38 cellular contexts compared by ENCODE assay signal in the genomic region with DNA sequence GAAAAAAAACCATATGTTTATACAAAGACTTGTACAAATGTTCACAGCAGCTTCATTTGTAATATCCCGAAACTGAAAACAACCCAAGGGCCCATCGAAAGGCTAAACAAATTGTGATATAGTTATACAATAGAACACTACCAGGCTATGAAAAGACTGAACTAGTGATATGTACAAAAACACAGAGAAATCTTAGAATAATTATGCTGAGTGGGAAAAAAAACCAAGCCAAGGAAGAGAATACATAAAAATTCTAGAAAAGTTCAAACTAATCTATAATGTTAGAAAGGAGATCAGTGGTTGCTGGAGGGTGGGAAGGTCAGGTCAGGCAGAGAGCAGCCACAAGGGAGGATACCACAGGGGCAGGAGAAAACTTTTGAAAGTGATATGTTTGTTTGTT. TPM values are rescaled to one million over a fixed set of nuclear protein-coding genes. Genes with fewer than 3 reads are reported as not detected.
DNase-seq lines count a peak whose midpoint lies in the region; ATAC-seq, FAIRE-seq and TF ChIP-seq lines count a peak whose summit lies in the region.
"Had no signal": no experiment of that assay in that cellular context is flagged by ENCODE, and none has a peak within 500 bp of the region (broad histone marks: within the 10 kb centered on the region; RNA-seq: fewer than 3 reads in every experiment).

No MANE protein-coding gene starts in this region.

- no peak for TF ChIP-seq EP300 in K562 (IDR thresholded peaks at IDR 0.05; ENCODE audit: low read length)
- no peak for TF ChIP-seq EP300 in transverse colon (IDR thresholded peaks at IDR 0.05; ENCODE audit: low read depth)

- H3K9me1 ChIP-seq in K562 (ENCODE audit: control insufficient read depth, insufficient read depth, low read length) = no peaks in the 10 kb centered on the region

- no peaks in the 10 kb centered on the region for H3K4me1 Mint-ChIP-seq in activated CD4-positive, alpha-beta T cell treated with anti-CD3 and anti-CD28 coated beads, Interleukin-2, amount 10 ng/mL, durations not matched to agents 24 days and 14 days
- no peaks in the 10 kb centered on the region for H3K4me1 Mint-ChIP-seq in progenitor cell of endocrine pancreas (ENCODE audit: low read depth)
- H3K4me1 Mint-ChIP-seq: B cell; CD14-positive monocyte; CD4-positive, alpha-beta memory T cell; CD4-positive, CD25-positive, alpha-beta regulatory T cell; CD8-positive, alpha-beta memory T cell had no signal

- FAIRE-seq in K562 (lab: Jason Lieb, UNC) = no peak
- FAIRE-seq: A204.1, A549, D721Med had no signal

- H3K4me3 Mint-ChIP-seq in activated CD4-positive, alpha-beta T cell treated with anti-CD3 and anti-CD28 coated beads, Interleukin-2, amount 10 ng/mL, durations not matched to agents 24 days and 14 days = no peak overlapping the region
- no peak overlapping the region for H3K4me3 Mint-ChIP-seq in progenitor cell of endocrine pancreas (ENCODE audit: low read depth)
- H3K4me3 Mint-ChIP-seq: B cell; CD14-positive monocyte; CD4-positive, alpha-beta memory T cell; CD4-positive, alpha-beta T cell; CD8-positive, alpha-beta memory T cell; CD8-positive, alpha-beta T cell had no signal

- H3K4me3 ChIP-seq in K562 (no peak overlapping the region), transverse colon (no peak overlapping the region), aorta (ENCODE audit: low read length in 2 of 2) (no peak overlapping the region)
- H3K4me3 ChIP-seq: A549; BLaER1; BLaER1 treated with 17β-estradiol and CSF1 and Interleukin-3, amounts not matched to agents 10 nM and 100 nM had no signal

- 6% methylated on average over 2 of the region's 2 CpGs for WGBS in K562 (ENCODE audit: insufficient coverage, low coverage, missing lambda C conversion rate)
- WGBS in transverse colon (ENCODE audit: low coverage in 1 of 2), 2 donors = 74 to 91% methylated on average over 2 of the region's 2 CpGs
- WGBS in aorta, 2 donors = 88 to 89% methylated on average over 2 of the region's 2 CpGs

- H3K36me3 Mint-ChIP-seq in activated CD4-positive, alpha-beta T cell treated with anti-CD3 and anti-CD28 coated beads, Interleukin-2, amount 10 ng/mL, durations not matched to agents 24 days and 14 days (ENCODE audit: low read depth) = no peaks in the 10 kb centered on the region
- H3K36me3 Mint-ChIP-seq in progenitor cell of endocrine pancreas (ENCODE audit: insufficient read depth) = no peaks in the 10 kb centered on the region
- H3K36me3 Mint-ChIP-seq: CD14-positive monocyte; CD4-positive, alpha-beta memory T cell; CD4-positive, CD25-positive, alpha-beta regulatory T cell; CD8-positive, alpha-beta memory T cell; CD8-positive, alpha-beta T cell had no signal

- TF ChIP-seq RAD21 in K562 (CRISPR knock-in tag; conservative IDR thresholded peaks at IDR 0.05 in 1 of 2, IDR thresholded peaks at IDR 0.05 in 1 of 2) = no peak

- H3K27ac ChIP-seq in K562 (ENCODE audit: extremely low read depth, low read depth, low read length) (no peak overlapping the region), transverse colon (no peak overlapping the region), aorta (ENCODE audit: low read depth in 1 of 2, low read length in 2 of 2) (no peak overlapping the region)
- H3K27ac ChIP-seq: 22Rv1; A549; BLaER1; BLaER1 treated with 17β-estradiol and CSF1 and Interleukin-3, amounts not matched to agents 10 nM and 100 nM; C4-2B had no signal

- H3K9ac ChIP-seq in K562 (ENCODE audit: insufficient read depth in 1 of 2, low read depth in 2 of 2, low read length in 2 of 2) = no peak overlapping the region
- H3K9ac ChIP-seq: BLaER1; BLaER1 treated with 17β-estradiol and CSF1 and Interleukin-3, amounts not matched to agents 10 nM and 100 nM had no signal

- H3K27me3 ChIP-seq in K562 (ENCODE audit: control insufficient read depth in 2 of 2, insufficient read depth in 2 of 2, low read length in 2 of 2) (no peaks in the 10 kb centered on the region; a peak in 2 of 5 replicates), transverse colon (no peaks in the 10 kb centered on the region), aorta (ENCODE audit: control insufficient read depth in 1 of 2, insufficient read depth in 2 of 2, low read length in 1 of 2) (no peaks in the 10 kb centered on the region)
- H3K27me3 ChIP-seq: BE2C; BLaER1; BLaER1 treated with 17β-estradiol and CSF1 and Interleukin-3, amounts not matched to agents 10 nM and 100 nM had no signal

- H2AFZ ChIP-seq in K562 (ENCODE audit: low read depth, low read length) = no peak overlapping the region

- H3K4me2 ChIP-seq in K562 (ENCODE audit: insufficient read depth, low read length) = no peak overlapping the region
- H3K4me2 ChIP-seq: A549; BLaER1; BLaER1 treated with 17β-estradiol and CSF1 and Interleukin-3, amounts not matched to agents 10 nM and 100 nM had no signal

- no TSS peak for BruUV-seq in K562 (replicated peaks; lab: Mats Ljungman, UMichigan)

- TF ChIP-seq CTCF in K562 (IDR thresholded peaks at IDR 0.05 in 2 of 3, conservative IDR thresholded peaks at IDR 0.05 in 1 of 3; ENCODE audit: insufficient read depth in 2 of 3, low read depth in 1 of 3, low read length in 3 of 3) = no peak
- TF ChIP-seq CTCF in progenitor cell of endocrine pancreas (IDR thresholded peaks at IDR 0.05; ENCODE audit: unreplicated experiment) = no peak
- no peak for TF ChIP-seq CTCF in transverse colon (IDR thresholded peaks at IDR 0.05)

- H3K27ac Mint-ChIP-seq in activated CD4-positive, alpha-beta T cell treated with anti-CD3 and anti-CD28 coated beads, Interleukin-2, amount 10 ng/mL, durations not matched to agents 24 days and 14 days = no peak overlapping the region
- H3K27ac Mint-ChIP-seq in progenitor cell of endocrine pancreas = peak overlapping the region; percentile 10
- H3K27ac Mint-ChIP-seq: B cell; CD14-positive monocyte; CD4-positive, alpha-beta memory T cell; CD4-positive, alpha-beta T cell; CD4-positive, CD25-positive, alpha-beta regulatory T cell; CD8-positive, alpha-beta memory T cell; CD8-positive, alpha-beta T cell had no signal

- no peaks in the 10 kb centered on the region for H3K79me2 ChIP-seq in K562 (ENCODE audit: control insufficient read depth, insufficient read depth, low read length)

- ATAC-seq in K562 (no peak), aorta (ENCODE audit: low FRiP score) (no peak)
- ATAC-seq: A549; CD8-positive, alpha-beta T cell had no signal

- intact Hi-C loops in activated CD4-positive, alpha-beta T cell treated with anti-CD3 and anti-CD28 coated beads, Interleukin-2, amount 10 ng/mL, durations not matched to agents 24 days and 14 days (cut with micrococcal nuclease) = no loop called here
- intact Hi-C loops in K562 (cut with micrococcal nuclease) (no loop called here), transverse colon (cut with DNase I; ENCODE audit: low total_unique reads) (no loop called here), aorta (cut with DNase I) (no loop called here)

- POLR2A ChIA-PET in K562 (lab: Yijun Ruan, JAX) = no interaction called here

- no peaks in the 10 kb centered on the region for H4K20me1 ChIP-seq in K562 (replicated peaks; ENCODE audit: control insufficient read depth, insufficient read depth, low read length)
- H4K20me1 ChIP-seq: BLaER1; BLaER1 treated with 17β-estradiol and CSF1 and Interleukin-3, amounts not matched to agents 10 nM and 100 nM had no signal

- peaks cover 3% of the 10 kb centered on the region for H3K27me3 Mint-ChIP-seq in activated CD4-positive, alpha-beta T cell treated with anti-CD3 and anti-CD28 coated beads, Interleukin-2, amount 10 ng/mL, durations not matched to agents 24 days and 14 days
- H3K27me3 Mint-ChIP-seq in progenitor cell of endocrine pancreas = no peaks in the 10 kb centered on the region

- DNase-seq in activated CD4-positive, alpha-beta T cell treated with anti-CD3 and anti-CD28 coated beads, Interleukin-2, amount 10 ng/mL, durations not matched to agents 24 days and 14 days = peak; percentile 2
- DNase-seq in activated CD4-positive, alpha-beta T cell treated with anti-CD3 and anti-CD28 coated beads for 1 hour = no peak
- DNase-seq in K562 (ENCODE audit: extremely low read depth in 1 of 4, low spot score in 3 of 4) (no peak), progenitor cell of endocrine pancreas (ENCODE audit: low spot score, unreplicated experiment) (no peak), transverse colon (no peak), aorta (no peak)
- DNase-seq: 8988T; ACHN; AML-193; BE2C; C1 segment of cervical spinal cord; Caco-2; Calu3; CD4-positive, alpha-beta memory T cell; CD4-positive, alpha-beta T cell; CD4-positive, CD25-positive, alpha-beta regulatory T cell; CD8-positive, alpha-beta memory T cell; CD8-positive, alpha-beta T cell; COR-L47; DMS 273 treated with DMSO at 0.1 percent for 48 hours; DMS153; DMS53; DMS79; DMS79 treated with DMSO at 0.1 percent for 48 hours; DND-41; EL had no signal

- H3K4me1 ChIP-seq in K562 (replicated peaks in 1 of 2; ENCODE audit: control insufficient read depth in 2 of 2, insufficient read depth in 2 of 2, low read length in 2 of 2) (no peaks in the 10 kb centered on the region), transverse colon (no peaks in the 10 kb centered on the region), aorta (ENCODE audit: control insufficient read depth in 1 of 2, insufficient read depth in 2 of 2, low read length in 2 of 2) (no peaks in the 10 kb centered on the region)
- H3K4me1 ChIP-seq: A549, BE2C, Caco-2 had no signal

- H3K9me3 Mint-ChIP-seq in activated CD4-positive, alpha-beta T cell treated with anti-CD3 and anti-CD28 coated beads, Interleukin-2, amount 10 ng/mL, durations not matched to agents 24 days and 14 days = no peaks in the 10 kb centered on the region
- no peaks in the 10 kb centered on the region for H3K9me3 Mint-ChIP-seq in progenitor cell of endocrine pancreas (ENCODE audit: low read depth)
- H3K9me3 Mint-ChIP-seq: CD14-positive monocyte; CD4-positive, alpha-beta T cell; CD8-positive, alpha-beta memory T cell; CD8-positive, alpha-beta T cell had no signal

- no peaks in the 10 kb centered on the region for H3K9me3 ChIP-seq in K562 (replicated peaks; ENCODE audit: control insufficient read depth, insufficient read depth, low read depth, low read length)
- no peaks in the 10 kb centered on the region for H3K9me3 ChIP-seq in transverse colon
- no peaks in the 10 kb centered on the region for H3K9me3 ChIP-seq in aorta (ENCODE audit: control insufficient read depth, low read length)
- H3K9me3 ChIP-seq: A549, BE2C, BLaER1, Caco-2 had no signal

- no peak for TF ChIP-seq POLR2A in K562 (conservative IDR thresholded peaks at IDR 0.05)
- no peak for TF ChIP-seq POLR2A in transverse colon (IDR thresholded peaks at IDR 0.05)

- in situ Hi-C loops in K562 (cut with MboI) = no loop called here
- in situ Hi-C loops in transverse colon (cut with MboI; ENCODE audit: low pct_ligation_motif_present in 1 of 4, low pct_unique_long_range_greater_than_20kb in 1 of 4, low sequenced_read_pairs in 3 of 4) = no loop called here

- H3K36me3 ChIP-seq in K562 (ENCODE audit: control insufficient read depth, insufficient read depth, low read length) = no peaks in the 10 kb centered on the region
- H3K36me3 ChIP-seq in transverse colon = no peaks in the 10 kb centered on the region
- H3K36me3 ChIP-seq in aorta (ENCODE audit: control insufficient read depth in 1 of 2, insufficient read depth in 2 of 2, low read length in 1 of 2) = no peaks in the 10 kb centered on the region
- H3K36me3 ChIP-seq: BE2C; BLaER1; BLaER1 treated with 17β-estradiol and CSF1 and Interleukin-3, amounts not matched to agents 10 nM and 100 nM had no signal

- CTCF ChIA-PET in K562 (lab: Yijun Ruan, JAX; ENCODE audit: low intra/inter-chr PET ratio) = no interaction called here

RNA-seq across cellular contexts. Expression of gene PABPC3, which starts 7.8 kb away (rescaled TPM):
- total RNA-seq in activated CD4-positive, alpha-beta T cell treated with anti-CD3 and anti-CD28 coated beads, Interleukin-2, amount 10 ng/mL, durations not matched to agents 24 days and 14 days = 0.43 and 0.54 TPM in 2 replicates
- total RNA-seq in K562 (2011; cell fraction: chromatin; rRNA removed; ENCODE audit: low replicate concordance) = 0.46 TPM in 1 of 2 replicates, not detected in the other
- total RNA-seq in K562 (2011; cell fraction: nucleolus; rRNA removed) = not detected in 2 replicates
- total RNA-seq in K562 (2011; cell fraction: nucleoplasm; rRNA removed) = 0.15 TPM in 1 of 2 replicates, not detected in the other
- total RNA-seq in K562 (2014; rRNA removed) (0.04 and 0.05 TPM in 2 replicates), K562 (2014; rRNA removed; fragmentation: Illumina TruSeq; extraction: Trizol) (0.25 and 0.26 TPM in 2 replicates), K562 (2015; rRNA removed; fragmentation: Illumina TruSeq; extraction: Trizol) (0.07 and 0.08 TPM in 2 replicates), K562 (2021) (0.18 and 0.29 TPM in 2 replicates), progenitor cell of endocrine pancreas (0.26 and 0.49 TPM in 2 replicates), transverse colon (under 1 TPM in 2 of 4 donors, not detected in 2; 0.14 to 0.20 TPM), aorta (under 1 TPM; 0.15 to 0.23 TPM)
- polyA plus RNA-seq in K562 (2011; rRNA removed) (0.41 and 0.49 TPM in 2 replicates), K562 (2014; fragmentation: Illumina TruSeq; extraction: Trizol) (0.64 and 0.80 TPM in 2 replicates), K562 (2014; fragmentation: Nextera tagmentation; extraction: Ambion mirVana) (under 1 TPM; 0.18 to 0.32 TPM), K562 (2014; rRNA removed) (0.12 and 0.20 TPM in 2 replicates), aorta (under 1 TPM; 0.15 to 0.38 TPM)
- polyA plus RNA-seq in K562 (2011; cell fraction: cytosol; rRNA removed) = 0.10 and 0.13 TPM in 2 replicates
- polyA plus RNA-seq in K562 (2011; cell fraction: nucleus; rRNA removed) = 0.03 and 0.10 TPM in 2 replicates
- 0.42 and 0.51 TPM in 2 replicates for polyA plus RNA-seq in K562 (2012)
- polyA minus RNA-seq in K562 (2011; rRNA and poly(A)+ RNA removed) = 0.49 and 0.63 TPM in 2 replicates
- not detected in 2 replicates for polyA minus RNA-seq in K562 (2011; cell fraction: cytosol; rRNA and poly(A)+ RNA removed)
- not detected in 2 replicates for polyA minus RNA-seq in K562 (2011; cell fraction: nucleus; rRNA and poly(A)+ RNA removed)
- total RNA-seq: A172, A673 had no signal
- polyA plus RNA-seq: BJ had no signal
